8 cellular contexts compared by ENCODE assay signal in the genomic region with DNA sequence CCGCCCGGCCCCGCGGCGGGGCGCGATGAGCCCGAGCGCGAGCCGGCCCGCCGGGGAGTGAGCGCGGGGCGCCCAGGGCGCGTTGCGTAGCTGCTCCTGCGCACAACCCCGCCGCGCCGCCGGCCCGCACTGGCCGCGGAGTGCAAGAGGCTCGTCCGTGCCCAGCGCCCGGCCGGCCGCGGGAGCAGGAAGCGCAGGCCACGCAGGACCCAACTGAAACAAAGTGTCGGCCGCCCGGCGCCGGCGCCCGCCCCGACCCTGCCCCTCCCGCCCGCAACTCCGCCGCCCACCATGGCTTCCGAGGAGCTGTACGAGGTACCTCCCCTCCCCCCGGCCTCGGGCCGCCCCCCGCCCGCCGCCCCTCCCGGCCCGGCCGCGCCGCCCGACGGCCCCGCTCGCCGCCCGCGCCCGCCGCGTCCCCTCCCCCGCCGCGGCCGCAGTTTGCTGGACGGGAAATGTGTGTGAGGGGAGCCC. TPM values are rescaled to one million over a fixed set of nuclear protein-coding genes. Genes with fewer than 3 reads are reported as not detected.
DNase-seq lines count a peak whose midpoint lies in the region; ATAC-seq and TF ChIP-seq lines count a peak whose summit lies in the region.

No MANE protein-coding gene starts in this region.

- H3K9me3 ChIP-seq in endodermal cell (ENCODE audit: control insufficient read depth, low read length): peaks cover 12% of the 10 kb centered on the region

- H3K27me3 Mint-ChIP-seq in endodermal cell (ENCODE audit: insufficient read depth) (peaks cover 34% of the 10 kb centered on the region), natural killer cell (ENCODE audit: low read depth in 2 of 2) (no peaks in the 10 kb centered on the region)

- H3K36me3 Mint-ChIP-seq in endodermal cell (ENCODE audit: low read depth): peaks cover 5% of the 10 kb centered on the region
- no peaks in the 10 kb centered on the region for H3K36me3 Mint-ChIP-seq in natural killer cell

- no peak overlapping the region for H3K9ac ChIP-seq in endodermal cell (ENCODE audit: extremely low read depth, low read length, poor library complexity, severe bottlenecking)

- DNase-seq in stimulated activated CD4-positive, alpha-beta T cell treated with anti-CD3 and anti-CD28 coated beads, Interleukin-12 subunit alpha, Interleukin-12 subunit beta, amount 100 ng/mL, for 24 hours (ENCODE audit: low read depth in 2 of 2): peak; percentile 8 to 17
- DNase-seq in stimulated activated CD4-positive, alpha-beta T cell treated with anti-CD3 and anti-CD28 coated beads, Interleukin-1b, Interleukin-23, amount 100 ng/mL, for 48 hours: no peak
- DNase-seq in SK-N-DZ (ENCODE audit: low spot score) (peak; percentile 45), endodermal cell (peak; percentile 76), natural killer cell (no peak), DMS79 treated with DMSO at 0.1 percent for 48 hours (lab: John Stamatoyannopoulos, UW) (no peak), NCI-H345 treated with DMSO at 0.1 percent for 48 hours (lab: John Stamatoyannopoulos, UW; ENCODE audit: unreplicated experiment) (no peak)

- intact Hi-C loops in natural killer cell (cut with micrococcal nuclease): loop anchor here (2.0 to 10.0 kb wide), 7 partner anchors 14 to 762 kb away; partner anchors contain the start of genes ECI2 and RPP40

- H3K4me1 ChIP-seq in endodermal cell (ENCODE audit: control insufficient read depth, insufficient read depth, low read length): no peaks in the 10 kb centered on the region

- H3K27me3 ChIP-seq in endodermal cell (ENCODE audit: control insufficient read depth, insufficient read depth, low read length, poor library complexity, severe bottlenecking): no peaks in the 10 kb centered on the region

- H3K4me3 ChIP-seq in endodermal cell (ENCODE audit: low read length): no peak overlapping the region

- H3K27ac ChIP-seq in endodermal cell (ENCODE audit: low read depth, low read length): no peak overlapping the region

- 0% methylated on average over 6 to 71 of the region's 77 CpGs for WGBS in endodermal cell (ENCODE audit: insufficient coverage in 1 of 2, insufficient read length in 1 of 2), 2 experiments

- no peaks in the 10 kb centered on the region for H3K36me3 ChIP-seq in endodermal cell (ENCODE audit: control insufficient read depth, insufficient read depth, low read length)

- H3K4me3 Mint-ChIP-seq in endodermal cell: peak overlapping the region; percentile 80
- peak overlapping the region; percentile 89 for H3K4me3 Mint-ChIP-seq in natural killer cell

- no peak overlapping the region for H3K27ac Mint-ChIP-seq in endodermal cell
- H3K27ac Mint-ChIP-seq in natural killer cell: peak overlapping the region in 1 of 2 donors; percentile 87

- TF ChIP-seq CTCF in endodermal cell (conservative IDR thresholded peaks at IDR 0.05): no peak
- TF ChIP-seq CTCF in natural killer cell (IDR thresholded peaks at IDR 0.05): no peak

- H3K9me3 Mint-ChIP-seq in endodermal cell (peaks cover 8% of the 10 kb centered on the region), natural killer cell (no peaks in the 10 kb centered on the region)

- H3K4me1 Mint-ChIP-seq in endodermal cell (peaks cover 18% of the 10 kb centered on the region), natural killer cell (peaks cover 50 to 52% of the 10 kb centered on the region in 2 donors)

- ATAC-seq in HG02840 (IDR thresholded peaks at IDR 0.05; ENCODE audit: low FRiP score, unreplicated experiment) (peak; percentile 15), natural killer cell (peak in 2 of 3 donors; percentile 10)

RNA-seq across cellular contexts. Expression of gene CDYL, which starts 0.3 kb away (rescaled TPM):
- polyA plus RNA-seq in SK-N-DZ (2014; cell fraction: cytosol; rRNA removed): 12.8 and 18.9 TPM in 2 replicates
- 17.0 and 19.4 TPM in 2 replicates for polyA plus RNA-seq in SK-N-DZ (2014; cell fraction: nucleus; rRNA removed)
- total RNA-seq in endodermal cell: 10 to 100 TPM; 55.1 to 58.2 TPM
- 36.5 TPM for polyA plus RNA-seq in endodermal cell (2013, experiment 1 of 2)
- 33.5 TPM for polyA plus RNA-seq in endodermal cell (2013, experiment 2 of 2)
- total RNA-seq in natural killer cell: 100 to 1,000 TPM in 1 of 3 donors, 10 to 100 TPM in 2; 81.3 to 101 (median 83.8) TPM

Comparison
In these comparisons a context has a peak if more than half of its experiments do, and no peak if none do; other contexts are left out.
1. DNase-seq: peak in stimulated activated CD4-positive, alpha-beta T cell treated with anti-CD3 and anti-CD28 coated beads, Interleukin-12 subunit alpha, Interleukin-12 subunit beta, amount 100 ng/mL, for 24 hours (2 of 2), SK-N-DZ (single experiment) and endodermal cell (single experiment); none in stimulated activated CD4-positive, alpha-beta T cell treated with anti-CD3 and anti-CD28 coated beads, Interleukin-1b, Interleukin-23, amount 100 ng/mL, for 48 hours (single experiment), natural killer cell (single experiment), DMS79 treated with DMSO at 0.1 percent for 48 hours (single experiment) and NCI-H345 treated with DMSO at 0.1 percent for 48 hours (single experiment).